In the genomic region with DNA sequence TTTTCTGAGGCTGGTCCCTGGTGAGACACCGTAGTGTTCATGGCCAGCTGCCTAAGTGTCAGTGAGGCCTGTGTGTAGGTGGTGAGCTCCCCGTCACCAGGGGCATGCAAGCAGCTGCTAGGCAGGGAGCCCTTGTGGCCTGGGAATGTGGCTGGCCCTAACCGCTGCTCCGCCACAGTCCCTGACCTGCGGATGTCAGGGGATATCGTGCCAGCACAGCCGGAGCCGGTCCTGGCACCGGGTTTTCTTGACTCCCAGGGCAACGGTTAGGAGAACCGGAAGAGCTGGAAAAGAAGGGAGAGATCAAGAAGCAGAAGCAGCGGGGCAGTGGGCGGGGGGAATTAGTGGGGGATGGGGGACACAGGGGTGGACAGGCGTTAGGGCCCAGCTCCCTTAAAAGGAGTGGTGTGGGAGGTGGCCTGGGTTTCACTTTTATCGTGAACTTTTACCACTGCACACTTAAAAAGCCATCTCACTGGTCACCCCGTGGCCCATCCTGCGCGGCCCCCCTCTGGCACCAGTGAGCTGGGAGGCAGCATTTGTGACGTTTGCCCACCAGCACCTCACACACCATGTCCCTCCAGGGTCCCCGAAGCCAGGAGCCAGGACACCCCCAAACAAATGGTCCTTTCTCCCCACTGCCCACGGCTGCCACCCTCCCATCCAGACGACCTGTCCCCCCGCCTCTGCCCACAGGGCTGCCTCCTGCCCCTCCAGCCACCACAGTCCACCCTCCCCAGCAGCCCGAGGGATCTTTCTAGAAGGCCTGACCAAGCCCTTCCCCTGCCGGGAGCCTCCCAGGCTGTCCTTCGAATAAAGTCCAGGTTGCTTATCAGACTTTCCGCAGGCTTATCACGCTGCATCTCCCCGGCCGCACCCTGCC, we compare ENCODE assay signal across 8 cellular contexts. TPM values are rescaled to one million over a fixed set of nuclear protein-coding genes. Genes with fewer than 3 reads are reported as not detected.
DNase-seq lines count a peak whose midpoint lies in the region; ATAC-seq and TF ChIP-seq lines count a peak whose summit lies in the region.
"Had no signal": no experiment of that assay in that cellular context is flagged by ENCODE, and none has a peak within 500 bp of the region (broad histone marks: within the 10 kb centered on the region; RNA-seq: fewer than 3 reads in every experiment).

No MANE protein-coding gene starts in this region.

- H3K27me3 ChIP-seq in ascending aorta (no peaks in the 10 kb centered on the region), stomach smooth muscle (ENCODE audit: control insufficient read depth in 1 of 2, insufficient read depth in 2 of 2, low read length in 2 of 2) (no peaks in the 10 kb centered on the region)
- H3K27me3 ChIP-seq: SJCRH30 had no signal

- ATAC-seq in HG03095 (IDR thresholded peaks at IDR 0.05; ENCODE audit: unreplicated experiment), result no peak
- ATAC-seq in GM18868 (IDR thresholded peaks at IDR 0.05; ENCODE audit: unreplicated experiment), result no peak
- no peak for ATAC-seq in HG02840 (IDR thresholded peaks at IDR 0.05; ENCODE audit: low FRiP score, unreplicated experiment)

- intact Hi-C loops in ascending aorta (cut with DNase I), result loop anchor here (2.0 to 10.0 kb wide), 2 partner anchors 70 to 586 kb away; partner anchors contain the start of genes GET4 and MAFK

- H3K4me1 ChIP-seq in ascending aorta, result peaks cover 16 to 46% of the 10 kb centered on the region in 2 donors
- peaks cover 44% of the 10 kb centered on the region for H3K4me1 ChIP-seq in stomach smooth muscle (ENCODE audit: control insufficient read depth, insufficient read depth, low read length)
- H3K4me1 ChIP-seq: SJCRH30 had no signal

- H3K27ac ChIP-seq in ascending aorta (peak overlapping the region; percentile 85 to 87), stomach smooth muscle (ENCODE audit: low read length) (peak overlapping the region; percentile 76)
- H3K27ac ChIP-seq: SJCRH30 had no signal

- DNase-seq in HUDEP-2 (lab: John Stamatoyannopoulos, UW; ENCODE audit: unreplicated experiment in 76 of 76), result peak in 73 of 76 experiments; percentile 20 to 94 (median 67)
- DNase-seq in ascending aorta (ENCODE audit: low spot score in 2 of 2), result peak; percentile 35 to 86
- peak; percentile 22 for DNase-seq in iris pigment epithelial cell (ENCODE audit: low read depth)

- H3K9me3 ChIP-seq in ascending aorta (no peaks in the 10 kb centered on the region), stomach smooth muscle (ENCODE audit: control insufficient read depth in 2 of 2, low read length in 2 of 2) (no peaks in the 10 kb centered on the region)
- H3K9me3 ChIP-seq: SJCRH30 had no signal

- H3K9ac ChIP-seq in stomach smooth muscle (ENCODE audit: low read length in 2 of 2), result peak overlapping the region; percentile 52 to 66

- H3K36me3 ChIP-seq in ascending aorta (no peaks in the 10 kb centered on the region), stomach smooth muscle (ENCODE audit: control insufficient read depth in 2 of 2, insufficient read depth in 2 of 2, low read length in 2 of 2) (no peaks in the 10 kb centered on the region)
- H3K36me3 ChIP-seq: SJCRH30 had no signal

- TF ChIP-seq CTCF in ascending aorta (IDR thresholded peaks at IDR 0.05), result no peak

- peak overlapping the region; percentile 63 to 66 for H3K4me3 ChIP-seq in ascending aorta
- H3K4me3 ChIP-seq in stomach smooth muscle (ENCODE audit: low read length in 2 of 2), result peak overlapping the region; percentile 59 to 82
- H3K4me3 ChIP-seq: SJCRH30 had no signal

RNA-seq across cellular contexts. Expression of gene MICALL2, which starts 1.7 kb away (rescaled TPM):
- 76.5 TPM for total RNA-seq in ascending aorta

RNA-seq across cellular contexts. Expression of gene INTS1, which starts 43.2 kb away (rescaled TPM):
- total RNA-seq in ascending aorta, result 80.7 TPM
